In the genomic region with DNA sequence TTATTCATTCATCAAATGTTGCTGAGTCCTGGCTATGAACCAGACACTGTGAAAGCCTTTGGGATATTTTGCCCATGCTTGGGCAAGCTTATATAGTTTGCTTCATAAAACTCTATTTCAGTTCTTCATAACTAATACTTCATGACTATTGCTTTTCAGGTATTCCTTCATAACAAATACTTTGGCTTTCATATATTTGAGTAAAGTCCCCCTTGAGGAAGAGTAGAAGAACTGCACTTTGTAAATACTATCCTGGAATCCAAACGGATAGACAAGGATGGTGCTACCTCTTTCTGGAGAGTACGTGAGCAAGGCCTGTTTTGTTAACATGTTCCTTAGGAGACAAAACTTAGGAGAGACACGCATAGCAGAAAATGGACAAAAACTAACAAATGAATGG, we compare ENCODE assay signal across 10 cellular contexts. TPM values are rescaled to one million over a fixed set of nuclear protein-coding genes. Genes with fewer than 3 reads are reported as not detected.
DNase-seq lines count a peak whose midpoint lies in the region; ATAC-seq, FAIRE-seq and TF ChIP-seq lines count a peak whose summit lies in the region.
"Had no signal": no experiment of that assay in that cellular context is flagged by ENCODE, and none has a peak within 500 bp of the region (broad histone marks: within the 10 kb centered on the region; RNA-seq: fewer than 3 reads in every experiment).

No MANE protein-coding gene starts in this region.

- H3K27me3 ChIP-seq in heart right ventricle = peaks cover 0 to 7% (median 0%) of the 10 kb centered on the region in 7 donors
- H3K27me3 ChIP-seq in colonic mucosa = no peaks in the 10 kb centered on the region

- TF ChIP-seq CTCF in heart right ventricle (IDR thresholded peaks at IDR 0.05) (peak in 6 of 9 donors; percentile 22 to 49 (median 38)), colonic mucosa (IDR thresholded peaks at IDR 0.05) (peak; percentile 34)

- H3K4me1 ChIP-seq in heart right ventricle (no peaks in the 10 kb centered on the region), colonic mucosa (no peaks in the 10 kb centered on the region)

- no peak for DNase-seq in heart right ventricle
- no peak for DNase-seq in Right ventricle myocardium superior
- peak; percentile 26 for DNase-seq in HT-29 (ENCODE audit: low spot score)
- no peak for DNase-seq in colonic mucosa
- peak; percentile 24 for DNase-seq in urothelium cell line (ENCODE audit: low spot score)
- no peak for DNase-seq in NCI-H128 (lab: John Stamatoyannopoulos, UW; ENCODE audit: unreplicated experiment)
- DNase-seq in foreskin melanocyte = no peak

- H3K4me3 ChIP-seq in heart right ventricle (no peak overlapping the region), colonic mucosa (no peak overlapping the region)

- intact Hi-C loops in heart right ventricle (cut with DNase I) (no loop called here), Right ventricle myocardium superior (cut with DNase I) (no loop called here), colonic mucosa (cut with DNase I) (no loop called here)

- H3K27ac ChIP-seq in heart right ventricle = no peak overlapping the region
- no peak overlapping the region for H3K27ac ChIP-seq in colonic mucosa

- ATAC-seq in heart right ventricle (no peak), Right ventricle myocardium superior (ENCODE audit: poor library complexity) (no peak), GM21717 (IDR thresholded peaks at IDR 0.05; ENCODE audit: unreplicated experiment) (no peak)

- H3K9me3 ChIP-seq in heart right ventricle (no peaks in the 10 kb centered on the region), colonic mucosa (no peaks in the 10 kb centered on the region)

- no peak overlapping the region for H3K9ac ChIP-seq in colonic mucosa (ENCODE audit: low read depth in 2 of 2, low read length in 2 of 2)

- FAIRE-seq in urothelium cell line (lab: Jason Lieb, UNC) = no peak

- H3K36me3 ChIP-seq in heart right ventricle (no peaks in the 10 kb centered on the region), colonic mucosa (no peaks in the 10 kb centered on the region)

- 29 to 35% methylated on average over 3 of the region's 3 CpGs for WGBS in heart right ventricle, 2 donors

RNA-seq across cellular contexts. Expression of a gene that starts 1.7 kb away (rescaled TPM):
- total RNA-seq in heart right ventricle (not detected), Right ventricle myocardium superior (not detected), colonic mucosa (1 to 10 TPM in 1 of 2 donors, under 1 TPM in 1; 0.48 to 4.6 TPM)
- not detected for polyA plus RNA-seq in heart right ventricle
- not detected in 2 replicates for total RNA-seq in HT-29 (2014; rRNA removed; shearing (Covaris generic))
- total RNA-seq: activated CD8-positive, alpha-beta memory T cell treated with anti-CD3 and anti-CD28 coated beads for 36 hours had no signal

RNA-seq across cellular contexts. Expression of a gene that starts 30.2 kb away (rescaled TPM):
- 1 to 10 TPM in 1 of 10 donors, under 1 TPM in 3, not detected in 6; 0.36 to 2.4 (median 0.71) TPM for total RNA-seq in heart right ventricle
- under 1 TPM in 1 of 2 donors, not detected in 1; 0.06 TPM for polyA plus RNA-seq in heart right ventricle
- 4.5 TPM for total RNA-seq in Right ventricle myocardium superior
- not detected in 2 replicates for total RNA-seq in HT-29 (2014; rRNA removed; shearing (Covaris generic))
- 10 to 100 TPM in 1 of 2 donors, 1 to 10 TPM in 1; 3.2 to 65.4 TPM for total RNA-seq in colonic mucosa
- total RNA-seq: activated CD8-positive, alpha-beta memory T cell treated with anti-CD3 and anti-CD28 coated beads for 36 hours; myocyte had no signal

RNA-seq across cellular contexts. Expression of a gene that starts 47.2 kb away (rescaled TPM):
- total RNA-seq in heart right ventricle (not detected), Right ventricle myocardium superior (not detected), colonic mucosa (under 1 TPM in 1 of 2 donors, not detected in 1; 0.27 TPM)
- not detected for polyA plus RNA-seq in heart right ventricle
- not detected in 2 replicates for total RNA-seq in HT-29 (2014; rRNA removed; shearing (Covaris generic))
- total RNA-seq: activated CD8-positive, alpha-beta memory T cell treated with anti-CD3 and anti-CD28 coated beads for 36 hours; myocyte had no signal

Comparison
In these comparisons a context has a peak if more than half of its experiments do, and no peak if none do; other contexts are left out.
1. DNase-seq: peak in HT-29 (single experiment) and urothelium cell line (single experiment); none in heart right ventricle (0 of 2), Right ventricle myocardium superior (single experiment), colonic mucosa (single experiment), NCI-H128 (single experiment) and foreskin melanocyte (single experiment).